In genomic region chr4:10608501-10609219, GRCh38 we compare ENCODE assay signal across 2 cellular contexts.
TF ChIP-seq lines count a peak whose summit lies in the region.

No MANE protein-coding gene starts in this region.

TF ChIP-seq in IMR-90, 13 proteins besides CTCF, POLR2A, EP300 and RAD21:
- TF ChIP-seq CEBPB (IDR thresholded peaks at IDR 0.05; ENCODE audit: low read depth, low read length) (no peak), MAFK (IDR thresholded peaks at IDR 0.05; ENCODE audit: low read depth, low read length) (no peak), BHLHE40 (IDR thresholded peaks at IDR 0.05; ENCODE audit: low read depth, low read length) (no peak), MXI1 (IDR thresholded peaks at IDR 0.05; ENCODE audit: borderline replicate concordance, low read depth, low read length) (no peak)

TF ChIP-seq in H1, 55 proteins besides CTCF, POLR2A, EP300 and RAD21:
- no peak for TF ChIP-seq GTF2F1 (IDR thresholded peaks at IDR 0.05; ENCODE audit: borderline replicate concordance, low read depth, low read length)
- no peak for TF ChIP-seq JUND (IDR thresholded peaks at IDR 0.05; ENCODE audit: low read length)
- no peak for TF ChIP-seq CEBPB (IDR thresholded peaks at IDR 0.05; ENCODE audit: low read depth, low read length)
- no peak for TF ChIP-seq SRF (IDR thresholded peaks at IDR 0.05; ENCODE audit: low read depth, low read length)
- no peak for TF ChIP-seq JUN (IDR thresholded peaks at IDR 0.05; ENCODE audit: low read depth, low read length)
- no peak for TF ChIP-seq BACH1 (IDR thresholded peaks at IDR 0.05; ENCODE audit: low read length)
- TF ChIP-seq PHF8 (conservative IDR thresholded peaks at IDR 0.05; ENCODE audit: low read depth, low read length): no peak
